Comparison of ENCODE assay signal across 1 cellular context in genomic region chr20:38158701-38159325, GRCh38.
TF ChIP-seq lines count a peak whose summit lies in the region.

No MANE protein-coding gene starts in this region.

TF ChIP-seq in K562, 482 proteins besides CTCF, POLR2A, EP300 and RAD21 (continued from another document and continues in another):
- TF ChIP-seq POLR3G (IDR thresholded peaks at IDR 0.05; ENCODE audit: extremely low read depth, insufficient read length, insufficient replicate concordance) (no peak), TRIM24 (IDR thresholded peaks at IDR 0.05) (peak; percentile 88 to 89), MAZ (CRISPR knock-in tag; conservative IDR thresholded peaks at IDR 0.05 in 1 of 2, IDR thresholded peaks at IDR 0.05 in 1 of 2) (peak in 1 of 2 experiments; percentile 53; a peak in 1 of 4 replicates), ZNF766 (CRISPR knock-in tag; conservative IDR thresholded peaks at IDR 0.05) (peak; percentile 88), GATAD2B (IDR thresholded peaks at IDR 0.05; ENCODE audit: borderline replicate concordance) (0 out of 2 replicates have a peak, but pooled peaks have one; percentile 54), FOXM1 (IDR thresholded peaks at IDR 0.05; ENCODE audit: low read depth) (peak; percentile 78), FOXM1 (CRISPR knock-in tag; IDR thresholded peaks at IDR 0.05; ENCODE audit: low read depth) (no peak), THRA (IDR thresholded peaks at IDR 0.05) (no peak), ATF7 (IDR thresholded peaks at IDR 0.05) (peak; percentile 70), ARID4B (CRISPR knock-in tag; IDR thresholded peaks at IDR 0.05) (no peak; the same call in 1 of the 2 replicates), ZFP91 (CRISPR knock-in tag; IDR thresholded peaks at IDR 0.05) (0 out of 2 replicates have a peak, but pooled peaks have one; percentile 28), BRF2 (IDR thresholded peaks at IDR 0.05; ENCODE audit: borderline replicate concordance, insufficient read depth, insufficient read length) (no peak), PYGO2 (tag; IDR thresholded peaks at IDR 0.05) (no peak), LCOR (CRISPR knock-in tag; IDR thresholded peaks at IDR 0.05) (no peak), TAF1 (IDR thresholded peaks at IDR 0.05; ENCODE audit: control insufficient read depth, extremely low read depth, insufficient read depth, low read length, severe bottlenecking) (no peak), SPI1 (IDR thresholded peaks at IDR 0.05; ENCODE audit: borderline replicate concordance, low read depth, low read length) (peak; percentile 95), ZNF197 (CRISPR knock-in tag; IDR thresholded peaks at IDR 0.05; ENCODE audit: low read depth) (peak; percentile 42; the same call in 1 of the 2 replicates), SIRT6 (IDR thresholded peaks at IDR 0.05; ENCODE audit: low read depth, low read length) (no peak), NCOA1 (IDR thresholded peaks at IDR 0.05; ENCODE audit: low read depth) (peak; percentile 73; the same call in 1 of the 2 replicates), TCF3 (CRISPR knock-in tag; IDR thresholded peaks at IDR 0.05) (peak; percentile 97), PURB (CRISPR knock-in tag; IDR thresholded peaks at IDR 0.05; ENCODE audit: low read depth) (no peak), CREB5 (CRISPR knock-in tag; IDR thresholded peaks at IDR 0.05) (no peak), HDAC1 (IDR thresholded peaks at IDR 0.05) (peak; percentile 5 to 91; a peak in 2 of 4 replicates), PHF21A (IDR thresholded peaks at IDR 0.05; ENCODE audit: borderline replicate concordance, low read depth) (0 out of 2 replicates have a peak, but pooled peaks have one; percentile 37), NRF1 (conservative IDR thresholded peaks at IDR 0.05 in 1 of 2, IDR thresholded peaks at IDR 0.05 in 1 of 2) (peak; percentile 28 to 35; a peak in 1 of 4 replicates), MAFG (tag; conservative IDR thresholded peaks at IDR 0.05) (no peak), FOSL1 (tag; conservative IDR thresholded peaks at IDR 0.05) (peak; percentile 57; the same call in 1 of the 2 replicates), CREM (IDR thresholded peaks at IDR 0.05; ENCODE audit: low read depth) (peak; percentile 73), NEUROD1 (IDR thresholded peaks at IDR 0.05; ENCODE audit: borderline replicate concordance, low read depth, low read length, partially characterized antibody) (peak; percentile 85), ZBTB17 (CRISPR knock-in tag; IDR thresholded peaks at IDR 0.05) (peak; percentile 36; the same call in 1 of the 2 replicates), HMGN3 (IDR thresholded peaks at IDR 0.05; ENCODE audit: borderline replicate concordance, extremely low read depth, insufficient read length, low read depth, low read length) (peak; percentile 59), SETDB1 (IDR thresholded peaks at IDR 0.05; ENCODE audit: low read length) (no peak), MBD2 (IDR thresholded peaks at IDR 0.05; ENCODE audit: borderline replicate concordance, low read depth) (peak; percentile 59; the same call in 1 of the 2 replicates), KHSRP (IDR thresholded peaks at IDR 0.05) (0 out of 2 replicates have a peak, but pooled peaks have one; percentile 32), ZNF24 (IDR thresholded peaks at IDR 0.05) (0 out of 2 replicates have a peak, but pooled peaks have one; percentile 42), ZNF830 (CRISPR knock-in tag; IDR thresholded peaks at IDR 0.05) (no peak), ZBTB7A (IDR thresholded peaks at IDR 0.05; ENCODE audit: borderline replicate concordance, control insufficient read depth, low read depth, low read length) (peak; percentile 53; the same call in 1 of the 2 replicates), ZNF277 (CRISPR knock-in tag; IDR thresholded peaks at IDR 0.05; ENCODE audit: borderline replicate concordance) (no peak), RBBP5 (IDR thresholded peaks at IDR 0.05; ENCODE audit: borderline replicate concordance, insufficient read depth, low read length, poor library complexity, severe bottlenecking) (peak; percentile 11), AFF4 (CRISPR knock-in tag; IDR thresholded peaks at IDR 0.05) (no peak), TOE1 (IDR thresholded peaks at IDR 0.05; ENCODE audit: borderline replicate concordance) (no peak), TOE1 (CRISPR knock-in tag; IDR thresholded peaks at IDR 0.05; ENCODE audit: borderline replicate concordance, low read depth) (no peak), NR1H2 (CRISPR knock-in tag; IDR thresholded peaks at IDR 0.05) (no peak), TCF7L2 (IDR thresholded peaks at IDR 0.05; ENCODE audit: low read depth, low read length) (no peak), MYNN (IDR thresholded peaks at IDR 0.05) (peak; percentile 84), MYNN (CRISPR knock-in tag; IDR thresholded peaks at IDR 0.05) (no peak)
- TF ChIP-seq, protein P1, sequence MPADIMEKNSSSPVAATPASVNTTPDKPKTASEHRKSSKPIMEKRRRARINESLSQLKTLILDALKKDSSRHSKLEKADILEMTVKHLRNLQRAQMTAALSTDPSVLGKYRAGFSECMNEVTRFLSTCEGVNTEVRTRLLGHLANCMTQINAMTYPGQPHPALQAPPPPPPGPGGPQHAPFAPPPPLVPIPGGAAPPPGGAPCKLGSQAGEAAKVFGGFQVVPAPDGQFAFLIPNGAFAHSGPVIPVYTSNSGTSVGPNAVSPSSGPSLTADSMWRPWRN (IDR thresholded peaks at IDR 0.05; ENCODE audit: low read depth) = peak; percentile 45; the same call in 1 of the 2 replicates
- TF ChIP-seq, protein P2, sequence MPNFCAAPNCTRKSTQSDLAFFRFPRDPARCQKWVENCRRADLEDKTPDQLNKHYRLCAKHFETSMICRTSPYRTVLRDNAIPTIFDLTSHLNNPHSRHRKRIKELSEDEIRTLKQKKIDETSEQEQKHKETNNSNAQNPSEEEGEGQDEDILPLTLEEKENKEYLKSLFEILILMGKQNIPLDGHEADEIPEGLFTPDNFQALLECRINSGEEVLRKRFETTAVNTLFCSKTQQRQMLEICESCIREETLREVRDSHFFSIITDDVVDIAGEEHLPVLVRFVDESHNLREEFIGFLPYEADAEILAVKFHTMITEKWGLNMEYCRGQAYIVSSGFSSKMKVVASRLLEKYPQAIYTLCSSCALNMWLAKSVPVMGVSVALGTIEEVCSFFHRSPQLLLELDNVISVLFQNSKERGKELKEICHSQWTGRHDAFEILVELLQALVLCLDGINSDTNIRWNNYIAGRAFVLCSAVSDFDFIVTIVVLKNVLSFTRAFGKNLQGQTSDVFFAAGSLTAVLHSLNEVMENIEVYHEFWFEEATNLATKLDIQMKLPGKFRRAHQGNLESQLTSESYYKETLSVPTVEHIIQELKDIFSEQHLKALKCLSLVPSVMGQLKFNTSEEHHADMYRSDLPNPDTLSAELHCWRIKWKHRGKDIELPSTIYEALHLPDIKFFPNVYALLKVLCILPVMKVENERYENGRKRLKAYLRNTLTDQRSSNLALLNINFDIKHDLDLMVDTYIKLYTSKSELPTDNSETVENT (CRISPR knock-in tag; IDR thresholded peaks at IDR 0.05) = no peak
